In the genomic region with DNA sequence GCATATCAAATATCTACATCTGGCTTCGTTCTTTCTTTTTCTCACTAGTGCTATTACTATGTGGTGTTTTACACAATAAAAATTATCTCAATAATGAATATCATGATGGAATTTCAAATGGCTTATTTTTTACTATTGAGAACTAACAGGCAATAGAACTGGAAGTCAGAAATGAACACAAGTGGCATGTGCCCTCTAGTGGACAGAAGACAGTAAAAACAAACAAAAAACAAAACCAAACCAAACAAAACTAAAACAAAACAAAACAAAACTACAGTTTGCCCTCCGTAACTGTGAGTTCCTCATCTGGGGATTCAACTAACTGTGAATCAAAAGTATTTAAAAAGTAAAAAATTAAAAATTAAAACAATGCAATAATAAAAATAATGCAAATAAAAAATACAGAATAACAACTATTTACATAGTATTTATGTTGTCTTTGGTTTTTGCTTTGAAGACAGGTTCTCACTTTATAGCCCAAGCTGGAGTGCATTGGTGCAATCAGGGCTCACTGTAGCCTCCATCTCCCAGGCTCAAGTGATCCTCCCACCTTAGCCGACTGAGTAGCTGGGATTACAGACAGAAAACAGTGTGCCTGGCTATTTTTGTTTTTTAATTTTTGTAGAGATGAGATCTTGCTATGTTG, we compare ENCODE assay signal across 8 cellular contexts.
DNase-seq lines count a peak whose midpoint lies in the region; ATAC-seq, FAIRE-seq and TF ChIP-seq lines count a peak whose summit lies in the region.

No MANE protein-coding gene starts in this region.

- H3K27me3 Mint-ChIP-seq in mesothelial cell of epicardium (ENCODE audit: low read depth) = no peaks in the 10 kb centered on the region

- H3K36me3 Mint-ChIP-seq in mesothelial cell of epicardium = no peaks in the 10 kb centered on the region

- no peaks in the 10 kb centered on the region for H3K79me1 ChIP-seq in IMR-90 (ENCODE audit: low read depth in 1 of 2, low read length in 2 of 2)

- no TSS peak for BruUV-seq in IMR-90 (replicated peaks; lab: Mats Ljungman, UMichigan)

- no peaks in the 10 kb centered on the region for H3K9me1 ChIP-seq in IMR-90 (ENCODE audit: insufficient read depth, low read length)

- FAIRE-seq in GM12891 (lab: Jason Lieb, UNC) = peak; percentile 77

- in situ Hi-C loops in IMR-90 (cut with MboI; ENCODE audit: low sequenced_read_pairs) = no loop called here

- no peak overlapping the region for H2AK9ac ChIP-seq in IMR-90 (replicated peaks; ENCODE audit: low read depth, low read length, poor library complexity)

- no peak for TF ChIP-seq EP300 in ovary (IDR thresholded peaks at IDR 0.05)

- no peak overlapping the region for H3K4me2 ChIP-seq in IMR-90 (ENCODE audit: low read depth, low read length)

- no peak overlapping the region for H3K27ac Mint-ChIP-seq in mesothelial cell of epicardium

- dilution Hi-C loops in IMR-90 (cut with HindIII; ENCODE audit: low sequenced_read_pairs, unreplicated experiment) = no loop called here

- H4K8ac ChIP-seq in IMR-90 (ENCODE audit: low read depth in 2 of 2, low read length in 2 of 2) = no peak overlapping the region

- H3K4me1 ChIP-seq in IMR-90 (ENCODE audit: control insufficient read depth, insufficient read depth, low read length) (no peaks in the 10 kb centered on the region), spleen (no peaks in the 10 kb centered on the region), ovary (ENCODE audit: insufficient read depth) (no peaks in the 10 kb centered on the region)

- H2AFZ ChIP-seq in IMR-90 (replicated peaks; ENCODE audit: low read length, poor library complexity) = no peak overlapping the region

- ATAC-seq in GM21619 (IDR thresholded peaks at IDR 0.05; ENCODE audit: unreplicated experiment) (peak; percentile 98), IMR-90 (ENCODE audit: low read depth) (no peak)

- no peak overlapping the region for H2BK20ac ChIP-seq in IMR-90 (ENCODE audit: low read depth, low read length)

- no peak overlapping the region for H3K23ac ChIP-seq in IMR-90 (ENCODE audit: low read depth, low read length)

- no peak overlapping the region for H3K14ac ChIP-seq in IMR-90 (replicated peaks; ENCODE audit: low read depth, low read length)

- no peak overlapping the region for H2AK5ac ChIP-seq in IMR-90 (ENCODE audit: low read depth, low read length)

- no peak overlapping the region for H4K5ac ChIP-seq in IMR-90 (ENCODE audit: low read depth, low read length)

- WGBS in IMR-90 (ENCODE audit: extremely low coverage in 2 of 2, insufficient read length in 1 of 2), 2 experiments = no CpG with 5 or more reads among the region's 3 CpGs
- 30 to 56% (median 37%) methylated on average over 3 of the region's 3 CpGs for WGBS in spleen, 5 donors
- 30 to 39% (median 32%) methylated on average over 3 of the region's 3 CpGs for WGBS in ovary, 3 donors

- intact Hi-C loops in IMR-90 (cut with micrococcal nuclease) (no loop called here), spleen (cut with DNase I; ENCODE audit: low total_unique reads) (no loop called here), ovary (cut with DNase I) (no loop called here)

- no peaks in the 10 kb centered on the region for H3K9me3 Mint-ChIP-seq in mesothelial cell of epicardium

- CTCF ChIA-PET in IMR-90 (lab: Yijun Ruan, JAX) = no interaction called here

- H3K4me3 Mint-ChIP-seq in mesothelial cell of epicardium = no peak overlapping the region

- TF ChIP-seq POLR2A in GM12891 (IDR thresholded peaks at IDR 0.05; ENCODE audit: low read depth, low read length) (no peak), IMR-90 (IDR thresholded peaks at IDR 0.05; ENCODE audit: low read depth, low read length) (no peak), spleen (IDR thresholded peaks at IDR 0.05) (no peak), ovary (IDR thresholded peaks at IDR 0.05) (no peak)

- no peak overlapping the region for H2BK120ac ChIP-seq in IMR-90 (ENCODE audit: low read depth, low read length)

- no peaks in the 10 kb centered on the region for H3K36me3 ChIP-seq in IMR-90 (ENCODE audit: control insufficient read depth, insufficient read depth, low read length)
- no peaks in the 10 kb centered on the region for H3K36me3 ChIP-seq in spleen
- H3K36me3 ChIP-seq in ovary = no peaks in the 10 kb centered on the region

- H3K27me3 ChIP-seq in IMR-90 (ENCODE audit: control insufficient read depth, insufficient read depth, low read length) (no peaks in the 10 kb centered on the region), spleen (replicated peaks in 1 of 7) (no peaks in the 10 kb centered on the region), ovary (no peaks in the 10 kb centered on the region)

- no peak overlapping the region for H3K18ac ChIP-seq in IMR-90 (ENCODE audit: low read depth, low read length)

- no peak overlapping the region for H4K91ac ChIP-seq in IMR-90 (ENCODE audit: insufficient read depth, low read depth, low read length)

- TF ChIP-seq RAD21 in IMR-90 (IDR thresholded peaks at IDR 0.05; ENCODE audit: low read length) = no peak

- H3K9ac ChIP-seq in IMR-90 (ENCODE audit: low read depth, low read length) = no peak overlapping the region

- DNase-seq in GM12891 (ENCODE audit: insufficient read length, low spot score) (no peak), IMR-90 (no peak), amniotic epithelial cell (ENCODE audit: low read depth) (peak; percentile 10), mesothelial cell of epicardium (ENCODE audit: low spot score in 2 of 2, unreplicated experiment in 2 of 2) (no peak), COLO668 (lab: John Stamatoyannopoulos, UW; ENCODE audit: unreplicated experiment) (no peak), spleen (no peak), ovary (no peak)

- no peaks in the 10 kb centered on the region for H4K20me1 ChIP-seq in IMR-90 (ENCODE audit: insufficient read depth, low read length)

- H3K4ac ChIP-seq in IMR-90 (ENCODE audit: low read depth, low read length) = no peak overlapping the region

- H3K27ac ChIP-seq in IMR-90 (ENCODE audit: insufficient read depth, low read length) (no peak overlapping the region), spleen (no peak overlapping the region), ovary (no peak overlapping the region)

- H3K9me3 ChIP-seq in IMR-90 (ENCODE audit: control insufficient read depth, insufficient read depth, low read length) (no peaks in the 10 kb centered on the region; the same call in 1 of the 2 replicates), spleen (no peaks in the 10 kb centered on the region), ovary (no peaks in the 10 kb centered on the region)

- no peak overlapping the region for H3K56ac ChIP-seq in IMR-90 (ENCODE audit: extremely low read depth, insufficient read depth, low read length)

- H3K4me1 Mint-ChIP-seq in mesothelial cell of epicardium = no peaks in the 10 kb centered on the region

- TF ChIP-seq CTCF in IMR-90 (conservative IDR thresholded peaks at IDR 0.05; ENCODE audit: low read depth, low read length) (peak; percentile 30; the same call in 1 of the 2 replicates), mesothelial cell of epicardium (IDR thresholded peaks at IDR 0.05; ENCODE audit: unreplicated experiment) (peak; percentile 73), spleen (IDR thresholded peaks at IDR 0.05 in 8 of 11, conservative IDR thresholded peaks at IDR 0.05 in 3 of 11) (peak in 2 of 11 experiments; percentile 25 to 27), ovary (IDR thresholded peaks at IDR 0.05) (no peak)

- POLR2A ChIA-PET in IMR-90 (lab: Charles Lee; ENCODE audit: unreplicated experiment) = no interaction called here

- no peak overlapping the region for H3K4me3 ChIP-seq in IMR-90 (ENCODE audit: insufficient read depth, low read depth, low read length)
- no peak overlapping the region for H3K4me3 ChIP-seq in spleen
- no peak overlapping the region for H3K4me3 ChIP-seq in ovary

- no peak overlapping the region for H2BK15ac ChIP-seq in IMR-90 (ENCODE audit: low read depth, low read length)

- no peak overlapping the region for H2BK5ac ChIP-seq in IMR-90 (ENCODE audit: low read depth, low read length, poor library complexity, severe bottlenecking)

TF ChIP-seq in GM12891, 5 proteins besides CTCF, POLR2A, EP300 and RAD21:
- TF ChIP-seq TAF1 (IDR thresholded peaks at IDR 0.05; ENCODE audit: low read depth, low read length) (no peak), SPI1 (IDR thresholded peaks at IDR 0.05; ENCODE audit: low read depth, low read length) (no peak), POU2F2 (IDR thresholded peaks at IDR 0.05; ENCODE audit: low read depth, low read length) (no peak), PAX5 (IDR thresholded peaks at IDR 0.05; ENCODE audit: insufficient read depth, low read length, severe bottlenecking) (no peak), POLR2AphosphoS5 (IDR thresholded peaks at IDR 0.05; ENCODE audit: low read depth, low read length) (no peak)

TF ChIP-seq in IMR-90, 13 proteins besides CTCF, POLR2A, EP300 and RAD21:
- no peak for TF ChIP-seq RCOR1 (IDR thresholded peaks at IDR 0.05; ENCODE audit: insufficient replicate concordance, low read length)
- 0 out of 2 replicates have a peak, but pooled peaks have one; percentile 8 for TF ChIP-seq SMC3 (IDR thresholded peaks at IDR 0.05; ENCODE audit: low read depth, low read length)

Comparison
In these comparisons a context has a peak if more than half of its experiments do, and no peak if none do; other contexts are left out.
1. CTCF ChIP-seq: peak in IMR-90 (single experiment) and mesothelial cell of epicardium (single experiment); none in ovary (0 of 3).